In genomic region chr13:76745246-76746200, GRCh38 we compare ENCODE assay signal across 2 cellular contexts.
TF ChIP-seq lines count a peak whose summit lies in the region.

No MANE protein-coding gene starts in this region.

TF ChIP-seq in GM23338, 12 proteins besides CTCF, POLR2A, EP300 and RAD21 (continued from another document):
- TF ChIP-seq ETS1 (IDR thresholded peaks at IDR 0.05) (no peak), NANOG (IDR thresholded peaks at IDR 0.05; ENCODE audit: borderline replicate concordance) (no peak), ZNF462 (CRISPR knock-in tag; IDR thresholded peaks at IDR 0.05) (no peak), REST (IDR thresholded peaks at IDR 0.05; ENCODE audit: unreplicated experiment) (no peak), EZH2 (IDR thresholded peaks at IDR 0.05; ENCODE audit: low read depth, unreplicated experiment) (no peak)
TF ChIP-seq in GM23338: peak in this region for 0.

TF ChIP-seq in IMR-90, 13 proteins besides CTCF, POLR2A, EP300 and RAD21 (continued from another document):
- no peak for TF ChIP-seq USF2 (IDR thresholded peaks at IDR 0.05; ENCODE audit: low read depth, low read length)
- no peak for TF ChIP-seq MAFK (IDR thresholded peaks at IDR 0.05; ENCODE audit: low read depth, low read length)
- no peak for TF ChIP-seq NFE2L2 (IDR thresholded peaks at IDR 0.05; ENCODE audit: low read depth, low read length)
- TF ChIP-seq MXI1 (IDR thresholded peaks at IDR 0.05; ENCODE audit: borderline replicate concordance, low read depth, low read length), result no peak
